ENCODE assay signal across 13 cellular contexts in the genomic region with DNA sequence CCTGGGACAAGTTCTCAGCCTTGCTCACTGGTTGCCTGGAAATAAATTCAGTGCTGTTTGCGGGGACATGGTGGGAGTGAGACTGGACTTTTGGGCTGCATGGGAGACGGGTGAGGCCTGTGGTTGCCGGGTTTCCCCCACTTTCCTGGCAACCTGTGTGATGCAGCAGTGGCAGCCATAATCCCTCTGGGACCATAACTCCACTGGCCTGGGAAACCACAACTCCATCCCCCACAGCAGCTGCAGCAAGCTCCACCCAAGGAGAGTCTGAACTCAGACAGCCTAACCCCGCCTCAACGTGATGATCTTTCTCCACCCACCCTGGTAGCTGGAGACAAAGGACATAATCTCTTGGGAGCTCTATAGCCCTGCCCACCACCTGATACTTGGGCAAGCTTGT.
DNase-seq lines count a peak whose midpoint lies in the region; ATAC-seq and TF ChIP-seq lines count a peak whose summit lies in the region.
"Had no signal": no experiment of that assay in that cellular context is flagged by ENCODE, and none has a peak within 500 bp of the region (broad histone marks: within the 10 kb centered on the region; RNA-seq: fewer than 3 reads in every experiment).

No MANE protein-coding gene starts in this region.

- ATAC-seq in GM21447 (IDR thresholded peaks at IDR 0.05; ENCODE audit: unreplicated experiment) = peak; percentile 96
- ATAC-seq in HG03196 (IDR thresholded peaks at IDR 0.05; ENCODE audit: unreplicated experiment) = peak; percentile 93
- ATAC-seq in T-helper 17 cell = peak; percentile 18
- ATAC-seq: CD8-positive, alpha-beta T cell had no signal

- H3K27me3 ChIP-seq in effector memory CD4-positive, alpha-beta T cell (replicated peaks; ENCODE audit: control insufficient read depth, insufficient read depth, low read length, poor library complexity, severe bottlenecking) = no peaks in the 10 kb centered on the region

- H3K4me1 ChIP-seq in effector memory CD4-positive, alpha-beta T cell (ENCODE audit: control insufficient read depth, insufficient read depth, low read length, poor library complexity, severe bottlenecking) = no peaks in the 10 kb centered on the region

- peaks cover 2% of the 10 kb centered on the region for H3K36me3 Mint-ChIP-seq in T-helper 17 cell (ENCODE audit: low read depth)

- no peaks in the 10 kb centered on the region for H3K4me1 Mint-ChIP-seq in T-helper 17 cell

- DNase-seq in GM10266 (ENCODE audit: extremely low spot score) (peak; percentile 7), T-helper 17 cell (no peak), NCI-H1105 (lab: John Stamatoyannopoulos, UW) (no peak), hepatic stellate cell (ENCODE audit: low spot score) (no peak), RKO (ENCODE audit: low spot score) (no peak)
- no peak for DNase-seq in effector memory CD4-positive, alpha-beta T cell
- DNase-seq: activated CD4-positive, alpha-beta T cell treated with anti-CD3 and anti-CD28 coated beads for 4 hours; CD8-positive, alpha-beta T cell; RPMI8226; stimulated activated CD4-positive, alpha-beta T cell treated with anti-CD3 and anti-CD28 coated beads, Interleukin-4, amount 100 ng/mL, for 1 hour had no signal

- H3K27me3 Mint-ChIP-seq in T-helper 17 cell = no peaks in the 10 kb centered on the region

- TF ChIP-seq CTCF in GM10266 (IDR thresholded peaks at IDR 0.05; ENCODE audit: control insufficient read depth, insufficient read depth, low read depth, missing control alignments) = no peak

- no peak overlapping the region for H3K27ac ChIP-seq in effector memory CD4-positive, alpha-beta T cell (ENCODE audit: insufficient read depth, low read length, poor library complexity, severe bottlenecking)

- H3K4me3 Mint-ChIP-seq in T-helper 17 cell = no peak overlapping the region
- H3K4me3 Mint-ChIP-seq: CD8-positive, alpha-beta T cell; type B pancreatic cell had no signal

- H3K9me3 ChIP-seq in T-helper 17 cell (ENCODE audit: control insufficient read depth, low read length, poor library complexity, severe bottlenecking) = no peaks in the 10 kb centered on the region
- peaks cover 8% of the 10 kb centered on the region for H3K9me3 ChIP-seq in effector memory CD4-positive, alpha-beta T cell (ENCODE audit: control insufficient read depth, low read length)

- no peaks in the 10 kb centered on the region for H3K36me3 ChIP-seq in effector memory CD4-positive, alpha-beta T cell (ENCODE audit: control insufficient read depth, insufficient read depth, low read length)

- H3K27ac Mint-ChIP-seq in T-helper 17 cell = no peak overlapping the region
- H3K27ac Mint-ChIP-seq: CD8-positive, alpha-beta T cell; type B pancreatic cell had no signal

- no peak overlapping the region for H3K4me3 ChIP-seq in effector memory CD4-positive, alpha-beta T cell (ENCODE audit: insufficient read depth, low read depth, low read length, poor library complexity, severe bottlenecking)

Comparison
In these comparisons a context has a peak if more than half of its experiments do, and no peak if none do; other contexts are left out.
1. ATAC-seq: peak in every context shown above with its lines; median percentile 96 in GM21447; 93 in HG03196; 18 in T-helper 17 cell.